In the genomic region with DNA sequence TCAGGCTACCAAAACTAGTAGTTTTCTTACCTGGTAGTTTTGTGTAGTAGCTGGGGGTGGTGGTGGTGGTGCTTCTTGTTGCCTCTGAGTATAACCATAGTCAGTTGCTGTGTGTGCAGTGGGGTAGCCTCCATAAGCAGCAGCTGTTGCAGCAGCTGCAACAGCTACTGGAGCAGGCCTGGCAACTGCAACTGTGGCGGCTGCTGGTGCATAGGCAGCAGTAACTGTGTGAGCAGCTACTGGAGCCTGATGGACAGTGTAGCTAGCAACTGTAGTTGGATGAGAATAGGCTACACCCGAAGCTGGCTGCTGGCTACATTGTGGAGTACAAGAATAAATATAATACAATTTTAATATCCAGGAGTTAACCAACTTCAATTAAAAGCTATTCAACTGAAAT, we compare ENCODE assay signal across 22 cellular contexts. TPM values are rescaled to one million over a fixed set of nuclear protein-coding genes. Genes with fewer than 3 reads are reported as not detected.
DNase-seq lines count a peak whose midpoint lies in the region; ATAC-seq, FAIRE-seq and TF ChIP-seq lines count a peak whose summit lies in the region.
"Had no signal": no experiment of that assay in that cellular context is flagged by ENCODE, and none has a peak within 500 bp of the region (broad histone marks: within the 10 kb centered on the region; RNA-seq: fewer than 3 reads in every experiment).

No MANE protein-coding gene starts in this region.

- FAIRE-seq in HepG2 (lab: Jason Lieb, UNC), result no peak
- no peak for FAIRE-seq in H1 (lab: Jason Lieb, UNC)
- FAIRE-seq: islet of Langerhans had no signal

- no peak overlapping the region for H3K14ac ChIP-seq in H1 (ENCODE audit: insufficient read length)
- H3K14ac ChIP-seq in neuronal stem cell (ENCODE audit: low read length), result no peak overlapping the region

- H3K27me3 ChIP-seq in HepG2 (ENCODE audit: control insufficient read depth in 1 of 2, insufficient read depth in 2 of 2, low read length in 2 of 2) (no peaks in the 10 kb centered on the region), right lobe of liver (no peaks in the 10 kb centered on the region), H1 (replicated peaks in 1 of 4; ENCODE audit: control insufficient read depth in 3 of 4, extremely low read depth in 1 of 4, insufficient read depth in 3 of 4, low read length in 3 of 4) (no peaks in the 10 kb centered on the region), neuronal stem cell (ENCODE audit: control insufficient read depth in 3 of 3, insufficient read depth in 3 of 3, low read depth in 1 of 3, low read length in 3 of 3) (no peaks in the 10 kb centered on the region), HAP-1 (ENCODE audit: low read depth) (no peaks in the 10 kb centered on the region)
- H3K27me3 ChIP-seq: SJSA1, vagina had no signal

- no peak overlapping the region for H2BK120ac ChIP-seq in H1 (replicated peaks; ENCODE audit: low read depth, low read length)
- H2BK120ac ChIP-seq in neuronal stem cell (ENCODE audit: low read depth, low read length), result no peak overlapping the region

- H3K9ac ChIP-seq in HepG2 (ENCODE audit: insufficient read depth, low read depth, low read length) (no peak overlapping the region), H1 (replicated peaks in 1 of 4; ENCODE audit: extremely low read depth in 1 of 4, low read depth in 3 of 4, low read length in 3 of 4) (no peak overlapping the region), neuronal stem cell (ENCODE audit: low read depth, low read length, poor library complexity) (peak overlapping the region; percentile 72)

- TF ChIP-seq CTCF in HepG2 (CRISPR knock-in tag; IDR thresholded peaks at IDR 0.05), result no peak
- no peak for TF ChIP-seq CTCF in right lobe of liver (IDR thresholded peaks at IDR 0.05)
- TF ChIP-seq CTCF in H1 (IDR thresholded peaks at IDR 0.05; ENCODE audit: control extremely low read depth in 1 of 3, insufficient read depth in 1 of 3, low read depth in 1 of 3, low read length in 3 of 3), result no peak

- TF ChIP-seq RAD21 in HepG2 (CRISPR knock-in tag; IDR thresholded peaks at IDR 0.05), result no peak
- no peak for TF ChIP-seq RAD21 in H1 (IDR thresholded peaks at IDR 0.05 in 1 of 2, conservative IDR thresholded peaks at IDR 0.05 in 1 of 2; ENCODE audit: low read depth in 2 of 2, low read length in 2 of 2)

- POLR2A ChIA-PET in HepG2 (lab: Yijun Ruan, JAX) (no interaction called here), H1 (lab: Charles Lee; ENCODE audit: partially characterized antibody) (interaction anchor here (0.9 kb wide), 1 partner anchor 18 kb away, joined by 3 read pairs; no protein-coding TSS in a partner anchor)

- intact Hi-C loops in HepG2 (cut with micrococcal nuclease; ENCODE audit: unreplicated experiment), result no loop called here
- intact Hi-C loops in right lobe of liver (cut with DNase I), result no loop called here

- H4K91ac ChIP-seq in H1 (replicated peaks; ENCODE audit: insufficient read length, low read length), result no peak overlapping the region
- no peak overlapping the region for H4K91ac ChIP-seq in neuronal stem cell (ENCODE audit: low read depth, low read length, poor library complexity)

- no peaks in the 10 kb centered on the region for H3K79me1 ChIP-seq in H1 (ENCODE audit: low read depth, low read length)
- peaks cover 4% of the 10 kb centered on the region for H3K79me1 ChIP-seq in neuronal stem cell (ENCODE audit: low read depth, low read length)

- H4K20me1 ChIP-seq in HepG2 (ENCODE audit: insufficient read depth, low read length), result peaks cover 44% of the 10 kb centered on the region
- H4K20me1 ChIP-seq in H1 (replicated peaks in 1 of 2; ENCODE audit: control insufficient read depth in 1 of 2, insufficient read depth in 2 of 2, low read length in 2 of 2), result peaks cover 7 to 9% of the 10 kb centered on the region in 2 experiments

- H3K4me3 ChIP-seq in HepG2 (replicated peaks in 1 of 3; ENCODE audit: insufficient read depth in 1 of 3, low read depth in 2 of 3, low read length in 3 of 3), result no peak overlapping the region
- H3K4me3 ChIP-seq in right lobe of liver, result no peak overlapping the region
- no peak overlapping the region for H3K4me3 ChIP-seq in H1 (ENCODE audit: extremely low read depth in 1 of 4, insufficient read depth in 2 of 4, low read depth in 3 of 4, low read length in 4 of 4)
- no peak overlapping the region for H3K4me3 ChIP-seq in neuronal stem cell (ENCODE audit: low read length in 2 of 2)
- H3K4me3 ChIP-seq in HAP-1, result no peak overlapping the region
- H3K4me3 ChIP-seq: SJSA1, vagina had no signal

- no peak for TF ChIP-seq EP300 in HepG2 (IDR thresholded peaks at IDR 0.05; ENCODE audit: low read depth in 2 of 2, low read length in 2 of 2)
- TF ChIP-seq EP300 in HepG2 (CRISPR knock-in tag; IDR thresholded peaks at IDR 0.05; ENCODE audit: borderline replicate concordance), result no peak
- no peak for TF ChIP-seq EP300 in H1 (IDR thresholded peaks at IDR 0.05; ENCODE audit: borderline replicate concordance in 1 of 2, low read depth in 2 of 2, low read length in 2 of 2)

- no peaks in the 10 kb centered on the region for H3K4me1 ChIP-seq in HepG2 (ENCODE audit: insufficient read depth, low read length)
- peaks cover 0 to 6% (median 3%) of the 10 kb centered on the region in 4 donors for H3K4me1 ChIP-seq in right lobe of liver
- H3K4me1 ChIP-seq in H1 (replicated peaks in 1 of 4; ENCODE audit: control insufficient read depth in 3 of 4, insufficient read depth in 4 of 4, low read length in 3 of 4), result no peaks in the 10 kb centered on the region
- no peaks in the 10 kb centered on the region for H3K4me1 ChIP-seq in neuronal stem cell (ENCODE audit: control insufficient read depth in 2 of 2, insufficient read depth in 1 of 2, low read depth in 1 of 2, low read length in 2 of 2)
- H3K4me1 ChIP-seq in HAP-1, result peaks cover 10% of the 10 kb centered on the region
- H3K4me1 ChIP-seq: SJSA1 had no signal

- ATAC-seq in HepG2 (peak; percentile 37; the same call in 2 of the 3 replicates), right lobe of liver (no peak), GM18502 (IDR thresholded peaks at IDR 0.05; ENCODE audit: poor library complexity, unreplicated experiment) (no peak), HG02642 (IDR thresholded peaks at IDR 0.05; ENCODE audit: poor library complexity, unreplicated experiment) (no peak)
- ATAC-seq: effector memory CD8-positive, alpha-beta T cell; naive thymus-derived CD8-positive, alpha-beta T cell had no signal

- H4K8ac ChIP-seq in H1 (ENCODE audit: extremely low read depth, insufficient read depth, low read length), result peak overlapping the region; percentile 82
- no peak overlapping the region for H4K8ac ChIP-seq in neuronal stem cell (ENCODE audit: low read depth, low read length)

- 96% methylated on average over 2 of the region's 2 CpGs for WGBS in HepG2 (ENCODE audit: low lambda C conversion rate)
- WGBS in right lobe of liver (ENCODE audit: insufficient coverage, low coverage, low lambda C conversion rate, missing lambda C conversion rate), result 86% methylated on average over 1 of the region's 2 CpGs
- WGBS in H1 (ENCODE audit: extremely low coverage in 1 of 2, insufficient coverage in 1 of 2, insufficient read length in 1 of 2, insufficient replicate concordance in 2 of 2, low coverage in 1 of 2, low lambda C conversion rate in 2 of 2, missing lambda C conversion rate in 1 of 2), 2 experiments, result 90% methylated on average over 2 of the region's 2 CpGs; no CpG with 5 or more reads in 1 of the 2 experiments
- no CpG with 5 or more reads among the region's 2 CpGs for WGBS in neuronal stem cell (ENCODE audit: extremely low coverage in 2 of 2, insufficient read length in 2 of 2, insufficient replicate concordance in 1 of 2), 2 donors

- no peak overlapping the region for H2BK20ac ChIP-seq in H1 (ENCODE audit: low read length)

- CTCF ChIA-PET in HepG2 (lab: Yijun Ruan, JAX; ENCODE audit: low intra/inter-chr PET ratio, low total read pairs) (no interaction called here), H1 (lab: Charles Lee; ENCODE audit: partially characterized antibody) (interaction anchor here (0.7 to 1.7 kb wide), 4 partner anchors 8 to 170 kb away, joined by 3 to 6 read pairs (median 4); no protein-coding TSS in a partner anchor)

- H3K23ac ChIP-seq in H1 (ENCODE audit: insufficient read length), result no peak overlapping the region
- peak overlapping the region; percentile 86 for H3K23ac ChIP-seq in neuronal stem cell (ENCODE audit: low read depth, low read length, poor library complexity)

- no peak overlapping the region for H2AFZ ChIP-seq in HepG2 (ENCODE audit: low read length)
- H2AFZ ChIP-seq in H1 (ENCODE audit: low read length), result no peak overlapping the region
- H2AFZ ChIP-seq in neuronal stem cell (ENCODE audit: low read length), result no peak overlapping the region

- no peaks in the 10 kb centered on the region for H3K23me2 ChIP-seq in H1 (ENCODE audit: low read depth, low read length)

- DNase-seq in HepG2 (ENCODE audit: low spot score), result no peak
- DNase-seq in right lobe of liver, result no peak
- no peak for DNase-seq in H1 (ENCODE audit: low read depth in 1 of 2, low spot score in 2 of 2)
- DNase-seq in neuronal stem cell (ENCODE audit: low spot score), result no peak
- DNase-seq in DMS153 treated with DMSO at 0.1 percent for 48 hours (lab: John Stamatoyannopoulos, UW; ENCODE audit: unreplicated experiment), result no peak
- no peak for DNase-seq in HAP-1 (ENCODE audit: low spot score in 2 of 2)
- DNase-seq: activated CD4-positive, CD25-positive, alpha-beta regulatory T cell; activated naive CD4-positive, alpha-beta T cell treated with anti-CD3 and anti-CD28 coated beads, Interleukin-2, amount 50 U/mL, for 16 hours; activated T-cell treated with anti-CD3 and anti-CD28 coated beads, Interleukin-2, amount 50 U/mL, for 48 hours; cerebellar nuclear complex; DMS53; effector memory CD8-positive, alpha-beta T cell; hippocampal formation; naive thymus-derived CD8-positive, alpha-beta T cell; NCI-H1092 treated with DMSO at 0.1 percent for 48 hours; NCI-H526 treated with DMSO at 0.1 percent for 48 hours; OCI-M1 had no signal

- H3K9me3 ChIP-seq in HepG2 (ENCODE audit: low read length) (no peaks in the 10 kb centered on the region), right lobe of liver (no peaks in the 10 kb centered on the region), H1 (ENCODE audit: insufficient read depth in 2 of 2, low read depth in 1 of 2, low read length in 1 of 2) (no peaks in the 10 kb centered on the region), neuronal stem cell (replicated peaks in 1 of 2; ENCODE audit: control insufficient read depth in 2 of 2, insufficient read depth in 1 of 2, low read depth in 1 of 2, low read length in 2 of 2) (peaks cover 0 to 5% of the 10 kb centered on the region in 2 donors), HAP-1 (no peaks in the 10 kb centered on the region)
- H3K9me3 ChIP-seq: SJSA1, vagina had no signal

- peaks cover 7 to 63% of the 10 kb centered on the region in 2 experiments for H3K36me3 ChIP-seq in HepG2 (replicated peaks in 1 of 2; ENCODE audit: control insufficient read depth in 1 of 2, insufficient read depth in 2 of 2, low read length in 2 of 2)
- H3K36me3 ChIP-seq in right lobe of liver, result peaks cover 0 to 26% (median 8%) of the 10 kb centered on the region in 4 donors
- peaks cover 0 to 35% (median 14%) of the 10 kb centered on the region in 4 experiments; a peak in 6 of 8 replicates for H3K36me3 ChIP-seq in H1 (ENCODE audit: control insufficient read depth in 2 of 4, insufficient read depth in 4 of 4, low read length in 3 of 4)
- H3K36me3 ChIP-seq in neuronal stem cell (replicated peaks in 1 of 2; ENCODE audit: control insufficient read depth in 2 of 2, insufficient read depth in 2 of 2, low read length in 2 of 2), result peaks cover 8 to 75% of the 10 kb centered on the region in 2 donors
- H3K36me3 ChIP-seq in HAP-1 (replicated peaks), result peaks cover 35% of the 10 kb centered on the region

- H4K5ac ChIP-seq in H1 (ENCODE audit: insufficient read length, low read depth, low read length), result no peak overlapping the region

- H3K27ac ChIP-seq in HepG2 (ENCODE audit: extremely low read length, insufficient read depth, low read length), result no peak overlapping the region
- no peak overlapping the region for H3K27ac ChIP-seq in right lobe of liver
- no peak overlapping the region for H3K27ac ChIP-seq in H1 (ENCODE audit: low read depth, low read length)
- H3K27ac ChIP-seq in neuronal stem cell (replicated peaks; ENCODE audit: low read length), result no peak overlapping the region
- H3K27ac ChIP-seq: SJSA1, vagina had no signal

- H3K18ac ChIP-seq in H1 (ENCODE audit: extremely low read depth, low read length), result no peak overlapping the region
- H3K18ac ChIP-seq in neuronal stem cell (ENCODE audit: low read length), result peak overlapping the region; percentile 13

- no peak for TF ChIP-seq POLR2A in HepG2 (IDR thresholded peaks at IDR 0.05; ENCODE audit: insufficient read depth in 1 of 2, low read depth in 2 of 2, low read length in 2 of 2)
- no peak for TF ChIP-seq POLR2A in right lobe of liver (IDR thresholded peaks at IDR 0.05)
- no peak for TF ChIP-seq POLR2A in H1 (IDR thresholded peaks at IDR 0.05; ENCODE audit: control extremely low read depth in 1 of 2, low read depth in 2 of 2, low read length in 2 of 2)

- H3K56ac ChIP-seq in H1 (replicated peaks; ENCODE audit: insufficient read length, low read depth, low read length), result no peak overlapping the region

- no TSS peak for BruUV-seq in HepG2 (replicated peaks; lab: Mats Ljungman, UMichigan)

- H2BK12ac ChIP-seq in H1 (ENCODE audit: low read depth, low read length) (no peak overlapping the region), neuronal stem cell (ENCODE audit: low read length) (no peak overlapping the region)

- in situ Hi-C loops in HepG2 (cut with HindIII; ENCODE audit: extremely low pct_ligation_motif_present, low pct_unique_long_range_greater_than_20kb), result no loop called here
- in situ Hi-C loops in HAP-1 (cut with MboI; ENCODE audit: low sequenced_read_pairs), result no loop called here

- H3K4me2 ChIP-seq in HepG2 (ENCODE audit: low read depth, low read length) (no peak overlapping the region), H1 (ENCODE audit: insufficient read depth in 1 of 2, low read depth in 2 of 2, low read length in 2 of 2) (no peak overlapping the region), neuronal stem cell (ENCODE audit: insufficient read depth, low read length, poor library complexity, severe bottlenecking) (no peak overlapping the region)

- H3K79me2 ChIP-seq in HepG2 (ENCODE audit: insufficient read depth, low read length), result peaks cover 74% of the 10 kb centered on the region
- peaks cover 0 to 53% of the 10 kb centered on the region in 2 experiments; a peak in 3 of 4 replicates for H3K79me2 ChIP-seq in H1 (ENCODE audit: control insufficient read depth in 1 of 2, insufficient read depth in 2 of 2, low read length in 2 of 2)

- H2BK5ac ChIP-seq in H1 (ENCODE audit: low read depth, low read length), result no peak overlapping the region
- no peak overlapping the region for H2BK5ac ChIP-seq in neuronal stem cell (ENCODE audit: low read length)

- H2AK5ac ChIP-seq in H1 (ENCODE audit: low read depth, low read length) (no peak overlapping the region), neuronal stem cell (ENCODE audit: low read depth, low read length) (no peak overlapping the region)

- H3K4ac ChIP-seq in H1 (replicated peaks; ENCODE audit: insufficient read length, low read depth, low read length), result no peak overlapping the region
- H3K4ac ChIP-seq in neuronal stem cell (ENCODE audit: low read length), result no peak overlapping the region

- H2BK15ac ChIP-seq in H1 (ENCODE audit: low read length) (no peak overlapping the region), neuronal stem cell (ENCODE audit: low read length) (no peak overlapping the region)

RNA-seq across cellular contexts. Expression of a gene that starts 24.7 kb away (rescaled TPM):
- 89.0 and 139 TPM in 2 replicates for total RNA-seq in HepG2 (2016; rRNA removed; fragmentation: Illumina TruSeq; extraction: Trizol)
- 22.0 and 24.1 TPM in 2 replicates for total RNA-seq in HepG2 (2016; cell fraction: cytosol; rRNA removed; fragmentation: Illumina TruSeq; extraction: Trizol; ENCODE audit: low read depth)
- 87.3 and 135 TPM in 2 replicates for total RNA-seq in HepG2 (2016; cell fraction: insoluble cytoplasmic fraction; rRNA removed; fragmentation: Illumina TruSeq; extraction: Trizol)
- 38.7 and 46.1 TPM in 2 replicates for total RNA-seq in HepG2 (2016; cell fraction: membrane; rRNA removed; fragmentation: Illumina TruSeq; extraction: Trizol)
- 78.3 and 83.8 TPM in 2 replicates for total RNA-seq in HepG2 (2016; cell fraction: nucleus; rRNA removed; fragmentation: Illumina TruSeq; extraction: Trizol)
- 77.1 and 92.8 TPM in 2 replicates for polyA plus RNA-seq in HepG2 (2011; rRNA removed)
- polyA plus RNA-seq in HepG2 (2011; cell fraction: cytosol; rRNA removed), result 59.0 and 61.6 TPM in 2 replicates
- 51.2 and 56.7 TPM in 2 replicates for polyA plus RNA-seq in HepG2 (2011; cell fraction: nucleus; rRNA removed)
- polyA plus RNA-seq in HepG2 (2012), result 42.8 and 59.8 TPM in 2 replicates
- polyA plus RNA-seq in HepG2 (2016; cell fraction: cytosol; fragmentation: Illumina TruSeq; extraction: Trizol; ENCODE audit: low read depth), result 4.2 and 5.3 TPM in 2 replicates
- 105 and 109 TPM in 2 replicates for polyA plus RNA-seq in HepG2 (2016; cell fraction: insoluble cytoplasmic fraction; fragmentation: Illumina TruSeq; extraction: Trizol; ENCODE audit: low read depth)
- polyA plus RNA-seq in HepG2 (2016; cell fraction: membrane; fragmentation: Illumina TruSeq; extraction: Trizol; ENCODE audit: low read depth), result 14.8 and 18.1 TPM in 2 replicates
- 89.8 and 90.3 TPM in 2 replicates for polyA plus RNA-seq in HepG2 (2016; cell fraction: nucleus; fragmentation: Illumina TruSeq; extraction: Trizol; ENCODE audit: insufficient read depth, low read depth)
- 293 and 343 TPM in 2 replicates for polyA minus RNA-seq in HepG2 (2011; rRNA and poly(A)+ RNA removed; ENCODE audit: low replicate concordance)
- 57.4 and 58.9 TPM in 2 replicates for polyA minus RNA-seq in HepG2 (2011; cell fraction: cytosol; rRNA and poly(A)+ RNA removed)
- 77.6 and 92.6 TPM in 2 replicates for polyA minus RNA-seq in HepG2 (2011; cell fraction: nucleus; rRNA and poly(A)+ RNA removed)
- 10 to 100 TPM; 19.8 to 36.8 (median 25.8) TPM for total RNA-seq in right lobe of liver
- total RNA-seq in H1 (2021; fragmentation: NEBNext Ultra II Directional; extraction: Animal tissue kit (Norgen Biotek cat#: 25700)), result 66.2 and 68.8 TPM in 2 replicates
- polyA plus RNA-seq in H1 (2011; rRNA removed), result 85.6 and 92.7 TPM in 2 replicates
- polyA plus RNA-seq in H1 (2011; cell fraction: cytosol; rRNA removed), result 65.6 TPM
- polyA plus RNA-seq in H1 (2011; cell fraction: nucleus; rRNA removed), result 153 TPM
- polyA plus RNA-seq in H1 (2012, experiment 1 of 2), result 32.8 to 53.6 TPM (median 40.0 TPM) in 4 replicates
- 3.5 TPM for polyA plus RNA-seq in H1 (2012, experiment 2 of 2)
- 49.9 TPM for polyA plus RNA-seq in H1 (2013, experiment 1 of 2)
- polyA plus RNA-seq in H1 (2013, experiment 2 of 2), result 51.6 TPM
- polyA minus RNA-seq in H1 (2011; rRNA and poly(A)+ RNA removed), result 317 and 380 TPM in 2 replicates
- 67.5 TPM for polyA minus RNA-seq in H1 (2011; cell fraction: cytosol; rRNA and poly(A)+ RNA removed)
- 193 TPM for polyA minus RNA-seq in H1 (2011; cell fraction: nucleus; rRNA and poly(A)+ RNA removed)
- polyA plus RNA-seq in neuronal stem cell (2013, experiment 1 of 2), result 66.1 TPM
- polyA plus RNA-seq in neuronal stem cell (2013, experiment 2 of 2), result 66.4 TPM
